ENCODE assay signal across 1 cellular context in the genomic region with DNA sequence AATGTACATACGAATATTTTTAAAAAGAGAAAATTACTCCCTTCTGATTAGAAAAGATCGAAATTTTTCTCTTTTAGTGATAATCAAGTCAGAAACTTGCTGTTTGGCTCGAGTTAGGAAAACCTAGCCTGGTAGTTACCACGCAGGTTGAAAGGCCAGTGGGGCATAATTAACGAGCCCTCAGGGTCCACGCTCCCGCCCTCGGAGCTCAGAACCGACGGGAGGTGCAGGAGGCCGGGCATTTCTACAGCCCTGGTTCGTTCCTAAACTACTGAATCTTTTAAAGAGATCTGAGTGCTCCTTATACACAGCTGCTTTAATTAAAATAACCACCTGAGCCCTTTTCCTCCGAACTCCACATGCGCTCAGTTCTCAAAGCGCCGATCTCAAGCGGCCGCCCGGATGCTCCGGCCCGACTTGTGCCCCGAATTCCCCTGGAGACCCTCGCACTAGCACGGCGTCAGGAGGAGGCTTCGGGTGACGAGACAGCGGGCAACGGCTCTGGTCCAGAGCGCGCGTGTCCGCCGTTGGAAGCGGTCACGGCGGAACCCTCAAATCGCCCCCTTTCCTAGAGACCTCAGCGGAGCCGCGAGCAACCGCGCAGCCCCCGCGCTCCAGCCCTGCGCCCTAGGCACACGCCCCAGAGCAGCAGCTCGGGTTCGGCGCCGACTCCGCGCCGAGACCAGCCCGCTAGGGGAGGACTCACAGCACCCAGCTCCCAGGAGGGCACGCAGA.
TF ChIP-seq lines count a peak whose summit lies in the region.

No MANE protein-coding gene starts in this region.

TF ChIP-seq in K562, 482 proteins besides CTCF, POLR2A, EP300 and RAD21 (continued from another document and continues in another):
- TF ChIP-seq, protein P1, sequence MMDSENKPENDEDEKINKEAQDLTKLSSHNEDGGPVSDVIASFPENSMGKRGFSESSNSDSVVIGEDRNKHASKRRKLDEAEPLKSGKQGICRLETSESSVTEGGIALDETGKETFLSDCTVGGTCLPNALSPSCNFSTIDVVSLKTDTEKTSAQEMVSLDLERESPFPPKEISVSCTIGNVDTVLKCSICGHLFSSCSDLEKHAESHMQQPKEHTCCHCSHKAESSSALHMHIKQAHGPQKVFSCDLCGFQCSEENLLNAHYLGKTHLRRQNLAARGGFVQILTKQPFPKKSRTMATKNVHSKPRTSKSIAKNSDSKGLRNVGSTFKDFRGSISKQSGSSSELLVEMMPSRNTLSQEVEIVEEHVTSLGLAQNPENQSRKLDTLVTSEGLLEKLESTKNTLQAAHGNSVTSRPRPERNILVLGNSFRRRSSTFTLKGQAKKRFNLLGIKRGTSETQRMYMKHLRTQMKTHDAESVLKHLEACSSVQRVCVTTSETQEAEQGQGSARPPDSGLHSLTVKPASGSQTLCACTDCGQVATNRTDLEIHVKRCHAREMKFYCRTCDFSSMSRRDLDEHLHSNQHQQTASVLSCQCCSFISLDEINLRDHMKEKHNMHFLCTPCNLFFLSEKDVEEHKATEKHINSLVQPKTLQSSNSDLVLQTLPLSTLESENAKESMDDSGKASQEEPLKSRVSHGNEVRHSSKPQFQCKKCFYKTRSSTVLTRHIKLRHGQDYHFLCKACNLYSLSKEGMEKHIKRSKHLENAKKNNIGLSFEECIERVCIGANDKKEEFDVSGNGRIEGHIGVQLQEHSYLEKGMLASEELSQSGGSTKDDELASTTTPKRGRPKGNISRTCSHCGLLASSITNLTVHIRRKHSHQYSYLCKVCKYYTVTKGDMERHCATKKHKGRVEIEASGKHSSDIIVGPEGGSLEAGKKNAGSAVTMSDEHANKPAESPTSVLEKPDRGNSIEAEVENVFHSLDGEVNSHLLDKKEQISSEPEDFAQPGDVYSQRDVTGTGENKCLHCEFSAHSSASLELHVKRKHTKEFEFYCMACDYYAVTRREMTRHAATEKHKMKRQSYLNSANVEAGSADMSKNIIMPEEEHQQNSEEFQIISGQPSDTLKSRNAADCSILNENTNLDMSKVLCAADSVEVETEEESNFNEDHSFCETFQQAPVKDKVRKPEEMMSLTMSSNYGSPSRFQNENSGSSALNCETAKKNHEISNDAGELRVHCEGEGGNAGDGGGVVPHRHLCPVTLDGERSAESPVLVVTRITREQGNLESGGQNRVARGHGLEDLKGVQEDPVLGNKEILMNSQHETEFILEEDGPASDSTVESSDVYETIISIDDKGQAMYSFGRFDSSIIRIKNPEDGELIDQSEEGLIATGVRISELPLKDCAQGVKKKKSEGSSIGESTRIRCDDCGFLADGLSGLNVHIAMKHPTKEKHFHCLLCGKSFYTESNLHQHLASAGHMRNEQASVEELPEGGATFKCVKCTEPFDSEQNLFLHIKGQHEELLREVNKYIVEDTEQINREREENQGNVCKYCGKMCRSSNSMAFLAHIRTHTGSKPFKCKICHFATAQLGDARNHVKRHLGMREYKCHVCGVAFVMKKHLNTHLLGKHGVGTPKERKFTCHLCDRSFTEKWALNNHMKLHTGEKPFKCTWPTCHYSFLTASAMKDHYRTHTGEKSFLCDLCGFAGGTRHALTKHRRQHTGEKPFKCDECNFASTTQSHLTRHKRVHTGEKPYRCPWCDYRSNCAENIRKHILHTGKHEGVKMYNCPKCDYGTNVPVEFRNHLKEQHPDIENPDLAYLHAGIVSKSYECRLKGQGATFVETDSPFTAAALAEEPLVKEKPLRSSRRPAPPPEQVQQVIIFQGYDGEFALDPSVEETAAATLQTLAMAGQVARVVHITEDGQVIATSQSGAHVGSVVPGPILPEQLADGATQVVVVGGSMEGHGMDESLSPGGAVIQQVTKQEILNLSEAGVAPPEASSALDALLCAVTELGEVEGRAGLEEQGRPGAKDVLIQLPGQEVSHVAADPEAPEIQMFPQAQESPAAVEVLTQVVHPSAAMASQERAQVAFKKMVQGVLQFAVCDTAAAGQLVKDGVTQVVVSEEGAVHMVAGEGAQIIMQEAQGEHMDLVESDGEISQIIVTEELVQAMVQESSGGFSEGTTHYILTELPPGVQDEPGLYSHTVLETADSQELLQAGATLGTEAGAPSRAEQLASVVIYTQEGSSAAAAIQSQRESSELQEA (IDR thresholded peaks at IDR 0.05; ENCODE audit: low read depth) = no peak
- TF ChIP-seq NR2F6 (CRISPR knock-in tag; IDR thresholded peaks at IDR 0.05) (no peak), TCFL5 (CRISPR knock-in tag; conservative IDR thresholded peaks at IDR 0.05) (no peak), ZFP1 (CRISPR knock-in tag; IDR thresholded peaks at IDR 0.05) (no peak), ZNF134 (CRISPR knock-in tag; conservative IDR thresholded peaks at IDR 0.05) (no peak), TBP (optimal IDR thresholded peaks at IDR 0.05; ENCODE audit: low read depth, low read length) (no peak), ZNF174 (CRISPR knock-in tag; IDR thresholded peaks at IDR 0.05) (no peak), HMG20A (CRISPR knock-in tag; conservative IDR thresholded peaks at IDR 0.05) (no peak), CAMTA2 (CRISPR knock-in tag; conservative IDR thresholded peaks at IDR 0.05) (peak; percentile 76; the same call in 1 of the 2 replicates), NR1H2 (CRISPR knock-in tag; IDR thresholded peaks at IDR 0.05) (no peak), NCOA6 (IDR thresholded peaks at IDR 0.05) (peak; percentile 82), PCBP2 (IDR thresholded peaks at IDR 0.05; ENCODE audit: low read depth, low read length, poor library complexity, severe bottlenecking) (no peak), ARID1B (IDR thresholded peaks at IDR 0.05) (0 out of 2 replicates have a peak, but pooled peaks have one; percentile 25), ZNF232 (CRISPR knock-in tag; IDR thresholded peaks at IDR 0.05) (peak; percentile 31; the same call in 1 of the 2 replicates), POU5F1 (IDR thresholded peaks at IDR 0.05; ENCODE audit: borderline replicate concordance, low read depth, low read length, partially characterized antibody) (no peak), TOE1 (IDR thresholded peaks at IDR 0.05; ENCODE audit: borderline replicate concordance) (peak; percentile 69; the same call in 1 of the 2 replicates), TOE1 (CRISPR knock-in tag; IDR thresholded peaks at IDR 0.05; ENCODE audit: borderline replicate concordance, low read depth) (no peak), SRSF1 (IDR thresholded peaks at IDR 0.05; ENCODE audit: low read depth, low read length) (no peak), BRCA1 (IDR thresholded peaks at IDR 0.05) (no peak), BRCA1 (CRISPR knock-in tag; IDR thresholded peaks at IDR 0.05) (no peak), LEF1 (IDR thresholded peaks at IDR 0.05) (no peak), ZNF41 (CRISPR knock-in tag; conservative IDR thresholded peaks at IDR 0.05) (no peak), CHD1 (IDR thresholded peaks at IDR 0.05; ENCODE audit: low read length) (peak; percentile 28), ETS2 (tag; IDR thresholded peaks at IDR 0.05; ENCODE audit: borderline replicate concordance, poor library complexity, severe bottlenecking) (no peak), MYC (IDR thresholded peaks at IDR 0.05; ENCODE audit: low read depth, low read length) (no peak), MYC (CRISPR knock-in tag; IDR thresholded peaks at IDR 0.05; ENCODE audit: borderline replicate concordance, low read depth) (peak; percentile 87; the same call in 1 of the 2 replicates), ZNF77 (CRISPR knock-in tag; IDR thresholded peaks at IDR 0.05) (no peak), KAT8 (IDR thresholded peaks at IDR 0.05; ENCODE audit: low read depth) (no peak), GATAD2A (IDR thresholded peaks at IDR 0.05) (no peak; the same call in none of the 2 replicates), ELF1 (tag; IDR thresholded peaks at IDR 0.05) (no peak; the same call in none of the 2 replicates), CBX3 (IDR thresholded peaks at IDR 0.05; ENCODE audit: borderline replicate concordance in 1 of 2, low read length in 2 of 2) (0 out of 3 replicates have a peak, but pooled peaks of 1 of the 2 experiments have one; percentile 7), ZC3H11A (IDR thresholded peaks at IDR 0.05; ENCODE audit: low read depth, low read length) (no peak), ZKSCAN1 (IDR thresholded peaks at IDR 0.05; ENCODE audit: low read depth, low read length) (no peak)
- TF ChIP-seq, protein P2, sequence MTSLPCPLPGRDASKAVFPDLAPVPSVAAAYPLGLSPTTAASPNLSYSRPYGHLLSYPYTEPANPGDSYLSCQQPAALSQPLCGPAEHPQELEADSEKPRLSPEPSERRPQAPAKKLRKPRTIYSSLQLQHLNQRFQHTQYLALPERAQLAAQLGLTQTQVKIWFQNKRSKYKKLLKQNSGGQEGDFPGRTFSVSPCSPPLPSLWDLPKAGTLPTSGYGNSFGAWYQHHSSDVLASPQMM (CRISPR knock-in tag; IDR thresholded peaks at IDR 0.05) = no peak
- TF ChIP-seq, protein P3, sequence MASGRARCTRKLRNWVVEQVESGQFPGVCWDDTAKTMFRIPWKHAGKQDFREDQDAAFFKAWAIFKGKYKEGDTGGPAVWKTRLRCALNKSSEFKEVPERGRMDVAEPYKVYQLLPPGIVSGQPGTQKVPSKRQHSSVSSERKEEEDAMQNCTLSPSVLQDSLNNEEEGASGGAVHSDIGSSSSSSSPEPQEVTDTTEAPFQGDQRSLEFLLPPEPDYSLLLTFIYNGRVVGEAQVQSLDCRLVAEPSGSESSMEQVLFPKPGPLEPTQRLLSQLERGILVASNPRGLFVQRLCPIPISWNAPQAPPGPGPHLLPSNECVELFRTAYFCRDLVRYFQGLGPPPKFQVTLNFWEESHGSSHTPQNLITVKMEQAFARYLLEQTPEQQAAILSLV (tag; IDR thresholded peaks at IDR 0.05) = no peak
- TF ChIP-seq, protein P4, sequence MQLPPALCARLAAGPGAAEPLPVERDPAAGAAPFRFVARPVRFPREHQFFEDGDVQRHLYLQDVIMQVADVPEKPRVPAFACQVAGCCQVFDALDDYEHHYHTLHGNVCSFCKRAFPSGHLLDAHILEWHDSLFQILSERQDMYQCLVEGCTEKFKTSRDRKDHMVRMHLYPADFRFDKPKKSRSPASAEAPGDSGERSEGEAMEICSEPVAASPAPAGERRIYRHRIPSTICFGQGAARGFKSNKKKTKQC (CRISPR knock-in tag; IDR thresholded peaks at IDR 0.05) = peak; percentile 59; the same call in 1 of the 2 replicates
- TF ChIP-seq, protein P5, sequence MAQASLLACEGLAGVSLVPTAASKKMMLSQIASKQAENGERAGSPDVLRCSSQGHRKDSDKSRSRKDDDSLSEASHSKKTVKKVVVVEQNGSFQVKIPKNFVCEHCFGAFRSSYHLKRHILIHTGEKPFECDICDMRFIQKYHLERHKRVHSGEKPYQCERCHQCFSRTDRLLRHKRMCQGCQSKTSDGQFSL (CRISPR knock-in tag; IDR thresholded peaks at IDR 0.05) = peak; percentile 23; the same call in 1 of the 2 replicates
- TF ChIP-seq, protein P5 (tag; IDR thresholded peaks at IDR 0.05) = no peak
- TF ChIP-seq, protein P6, sequence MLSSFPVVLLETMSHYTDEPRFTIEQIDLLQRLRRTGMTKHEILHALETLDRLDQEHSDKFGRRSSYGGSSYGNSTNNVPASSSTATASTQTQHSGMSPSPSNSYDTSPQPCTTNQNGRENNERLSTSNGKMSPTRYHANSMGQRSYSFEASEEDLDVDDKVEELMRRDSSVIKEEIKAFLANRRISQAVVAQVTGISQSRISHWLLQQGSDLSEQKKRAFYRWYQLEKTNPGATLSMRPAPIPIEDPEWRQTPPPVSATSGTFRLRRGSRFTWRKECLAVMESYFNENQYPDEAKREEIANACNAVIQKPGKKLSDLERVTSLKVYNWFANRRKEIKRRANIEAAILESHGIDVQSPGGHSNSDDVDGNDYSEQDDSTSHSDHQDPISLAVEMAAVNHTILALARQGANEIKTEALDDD (IDR thresholded peaks at IDR 0.05) = peak; percentile 58; the same call in 1 of the 2 replicates
- TF ChIP-seq, protein P7, sequence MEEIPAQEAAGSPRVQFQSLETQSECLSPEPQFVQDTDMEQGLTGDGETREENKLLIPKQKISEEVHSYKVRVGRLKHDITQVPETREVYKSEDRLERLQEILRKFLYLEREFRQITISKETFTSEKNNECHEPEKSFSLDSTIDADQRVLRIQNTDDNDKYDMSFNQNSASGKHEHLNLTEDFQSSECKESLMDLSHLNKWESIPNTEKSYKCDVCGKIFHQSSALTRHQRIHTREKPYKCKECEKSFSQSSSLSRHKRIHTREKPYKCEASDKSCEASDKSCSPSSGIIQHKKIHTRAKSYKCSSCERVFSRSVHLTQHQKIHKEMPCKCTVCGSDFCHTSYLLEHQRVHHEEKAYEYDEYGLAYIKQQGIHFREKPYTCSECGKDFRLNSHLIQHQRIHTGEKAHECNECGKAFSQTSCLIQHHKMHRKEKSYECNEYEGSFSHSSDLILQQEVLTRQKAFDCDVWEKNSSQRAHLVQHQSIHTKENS (CRISPR knock-in tag; IDR thresholded peaks at IDR 0.05) = no peak
- TF ChIP-seq, protein P8, sequence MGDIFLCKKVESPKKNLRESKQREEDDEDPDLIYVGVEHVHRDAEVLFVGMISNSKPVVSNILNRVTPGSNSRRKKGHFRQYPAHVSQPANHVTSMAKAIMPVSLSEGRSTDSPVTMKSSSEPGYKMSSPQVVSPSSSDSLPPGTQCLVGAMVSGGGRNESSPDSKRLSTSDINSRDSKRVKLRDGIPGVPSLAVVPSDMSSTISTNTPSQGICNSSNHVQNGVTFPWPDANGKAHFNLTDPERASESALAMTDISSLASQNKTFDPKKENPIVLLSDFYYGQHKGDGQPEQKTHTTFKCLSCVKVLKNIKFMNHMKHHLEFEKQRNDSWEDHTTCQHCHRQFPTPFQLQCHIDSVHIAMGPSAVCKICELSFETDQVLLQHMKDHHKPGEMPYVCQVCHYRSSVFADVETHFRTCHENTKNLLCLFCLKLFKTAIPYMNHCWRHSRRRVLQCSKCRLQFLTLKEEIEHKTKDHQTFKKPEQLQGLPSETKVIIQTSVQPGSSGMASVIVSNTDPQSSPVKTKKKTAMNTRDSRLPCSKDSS (IDR thresholded peaks at IDR 0.05; ENCODE audit: low read depth, partially characterized antibody) = no peak
- TF ChIP-seq, protein P9, sequence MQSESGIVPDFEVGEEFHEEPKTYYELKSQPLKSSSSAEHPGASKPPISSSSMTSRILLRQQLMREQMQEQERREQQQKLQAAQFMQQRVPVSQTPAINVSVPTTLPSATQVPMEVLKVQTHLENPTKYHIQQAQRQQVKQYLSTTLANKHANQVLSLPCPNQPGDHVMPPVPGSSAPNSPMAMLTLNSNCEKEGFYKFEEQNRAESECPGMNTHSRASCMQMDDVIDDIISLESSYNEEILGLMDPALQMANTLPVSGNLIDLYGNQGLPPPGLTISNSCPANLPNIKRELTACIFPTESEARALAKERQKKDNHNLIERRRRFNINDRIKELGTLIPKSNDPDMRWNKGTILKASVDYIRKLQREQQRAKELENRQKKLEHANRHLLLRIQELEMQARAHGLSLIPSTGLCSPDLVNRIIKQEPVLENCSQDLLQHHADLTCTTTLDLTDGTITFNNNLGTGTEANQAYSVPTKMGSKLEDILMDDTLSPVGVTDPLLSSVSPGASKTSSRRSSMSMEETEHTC (IDR thresholded peaks at IDR 0.05) = no peak
- TF ChIP-seq, protein P10, sequence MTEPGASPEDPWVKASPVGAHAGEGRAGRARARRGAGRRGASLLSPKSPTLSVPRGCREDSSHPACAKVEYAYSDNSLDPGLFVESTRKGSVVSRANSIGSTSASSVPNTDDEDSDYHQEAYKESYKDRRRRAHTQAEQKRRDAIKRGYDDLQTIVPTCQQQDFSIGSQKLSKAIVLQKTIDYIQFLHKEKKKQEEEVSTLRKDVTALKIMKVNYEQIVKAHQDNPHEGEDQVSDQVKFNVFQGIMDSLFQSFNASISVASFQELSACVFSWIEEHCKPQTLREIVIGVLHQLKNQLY (CRISPR knock-in tag; conservative IDR thresholded peaks at IDR 0.05) = no peak
